2 cellular contexts compared by ENCODE assay signal in the genomic region with DNA sequence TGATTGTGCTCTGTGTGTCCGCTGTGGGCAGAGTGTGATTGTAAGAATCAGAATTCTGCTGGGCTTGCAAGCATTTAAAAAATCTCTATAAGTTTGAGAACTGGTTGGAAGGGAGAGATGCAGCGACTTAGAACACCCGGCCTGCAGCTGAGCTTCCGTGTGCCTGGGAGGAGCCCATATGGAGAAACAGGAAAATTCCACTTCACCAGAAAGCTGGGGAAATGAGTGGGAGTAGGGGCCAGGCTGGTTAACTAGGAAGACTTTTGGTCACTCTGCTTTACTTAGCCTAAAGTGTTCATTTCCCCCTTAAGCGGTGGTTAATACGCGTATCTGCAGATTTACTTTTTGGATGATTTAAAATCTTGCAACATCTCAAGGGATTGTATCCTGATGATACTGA.
TF ChIP-seq lines count a peak whose summit lies in the region.

No MANE protein-coding gene starts in this region.

TF ChIP-seq in liver, 16 proteins besides CTCF, POLR2A, EP300 and RAD21:
- TF ChIP-seq SP1 (IDR thresholded peaks at IDR 0.05) (no peak), RXRA (IDR thresholded peaks at IDR 0.05) (no peak), JUND (IDR thresholded peaks at IDR 0.05) (no peak), TAF1 (conservative IDR thresholded peaks at IDR 0.05) (no peak), GABPA (IDR thresholded peaks at IDR 0.05 in 1 of 2, conservative IDR thresholded peaks at IDR 0.05 in 1 of 2) (no peak), FOXA1 (IDR thresholded peaks at IDR 0.05) (no peak), HNF4A (conservative IDR thresholded peaks at IDR 0.05) (no peak)
- TF ChIP-seq, protein P1, sequence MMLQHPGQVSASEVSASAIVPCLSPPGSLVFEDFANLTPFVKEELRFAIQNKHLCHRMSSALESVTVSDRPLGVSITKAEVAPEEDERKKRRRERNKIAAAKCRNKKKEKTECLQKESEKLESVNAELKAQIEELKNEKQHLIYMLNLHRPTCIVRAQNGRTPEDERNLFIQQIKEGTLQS (IDR thresholded peaks at IDR 0.05): no peak
- TF ChIP-seq, protein P2, sequence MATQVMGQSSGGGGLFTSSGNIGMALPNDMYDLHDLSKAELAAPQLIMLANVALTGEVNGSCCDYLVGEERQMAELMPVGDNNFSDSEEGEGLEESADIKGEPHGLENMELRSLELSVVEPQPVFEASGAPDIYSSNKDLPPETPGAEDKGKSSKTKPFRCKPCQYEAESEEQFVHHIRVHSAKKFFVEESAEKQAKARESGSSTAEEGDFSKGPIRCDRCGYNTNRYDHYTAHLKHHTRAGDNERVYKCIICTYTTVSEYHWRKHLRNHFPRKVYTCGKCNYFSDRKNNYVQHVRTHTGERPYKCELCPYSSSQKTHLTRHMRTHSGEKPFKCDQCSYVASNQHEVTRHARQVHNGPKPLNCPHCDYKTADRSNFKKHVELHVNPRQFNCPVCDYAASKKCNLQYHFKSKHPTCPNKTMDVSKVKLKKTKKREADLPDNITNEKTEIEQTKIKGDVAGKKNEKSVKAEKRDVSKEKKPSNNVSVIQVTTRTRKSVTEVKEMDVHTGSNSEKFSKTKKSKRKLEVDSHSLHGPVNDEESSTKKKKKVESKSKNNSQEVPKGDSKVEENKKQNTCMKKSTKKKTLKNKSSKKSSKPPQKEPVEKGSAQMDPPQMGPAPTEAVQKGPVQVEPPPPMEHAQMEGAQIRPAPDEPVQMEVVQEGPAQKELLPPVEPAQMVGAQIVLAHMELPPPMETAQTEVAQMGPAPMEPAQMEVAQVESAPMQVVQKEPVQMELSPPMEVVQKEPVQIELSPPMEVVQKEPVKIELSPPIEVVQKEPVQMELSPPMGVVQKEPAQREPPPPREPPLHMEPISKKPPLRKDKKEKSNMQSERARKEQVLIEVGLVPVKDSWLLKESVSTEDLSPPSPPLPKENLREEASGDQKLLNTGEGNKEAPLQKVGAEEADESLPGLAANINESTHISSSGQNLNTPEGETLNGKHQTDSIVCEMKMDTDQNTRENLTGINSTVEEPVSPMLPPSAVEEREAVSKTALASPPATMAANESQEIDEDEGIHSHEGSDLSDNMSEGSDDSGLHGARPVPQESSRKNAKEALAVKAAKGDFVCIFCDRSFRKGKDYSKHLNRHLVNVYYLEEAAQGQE (IDR thresholded peaks at IDR 0.05): no peak
- TF ChIP-seq, protein P3, sequence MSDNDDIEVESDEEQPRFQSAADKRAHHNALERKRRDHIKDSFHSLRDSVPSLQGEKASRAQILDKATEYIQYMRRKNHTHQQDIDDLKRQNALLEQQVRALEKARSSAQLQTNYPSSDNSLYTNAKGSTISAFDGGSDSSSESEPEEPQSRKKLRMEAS (IDR thresholded peaks at IDR 0.05): no peak
- TF ChIP-seq, protein P4, sequence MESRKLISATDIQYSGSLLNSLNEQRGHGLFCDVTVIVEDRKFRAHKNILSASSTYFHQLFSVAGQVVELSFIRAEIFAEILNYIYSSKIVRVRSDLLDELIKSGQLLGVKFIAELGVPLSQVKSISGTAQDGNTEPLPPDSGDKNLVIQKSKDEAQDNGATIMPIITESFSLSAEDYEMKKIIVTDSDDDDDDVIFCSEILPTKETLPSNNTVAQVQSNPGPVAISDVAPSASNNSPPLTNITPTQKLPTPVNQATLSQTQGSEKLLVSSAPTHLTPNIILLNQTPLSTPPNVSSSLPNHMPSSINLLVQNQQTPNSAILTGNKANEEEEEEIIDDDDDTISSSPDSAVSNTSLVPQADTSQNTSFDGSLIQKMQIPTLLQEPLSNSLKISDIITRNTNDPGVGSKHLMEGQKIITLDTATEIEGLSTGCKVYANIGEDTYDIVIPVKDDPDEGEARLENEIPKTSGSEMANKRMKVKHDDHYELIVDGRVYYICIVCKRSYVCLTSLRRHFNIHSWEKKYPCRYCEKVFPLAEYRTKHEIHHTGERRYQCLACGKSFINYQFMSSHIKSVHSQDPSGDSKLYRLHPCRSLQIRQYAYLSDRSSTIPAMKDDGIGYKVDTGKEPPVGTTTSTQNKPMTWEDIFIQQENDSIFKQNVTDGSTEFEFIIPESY (IDR thresholded peaks at IDR 0.05): no peak

TF ChIP-seq in HepG2, 621 proteins besides CTCF, POLR2A, EP300 and RAD21:
- TF ChIP-seq ZNF788 (CRISPR knock-in tag; IDR thresholded peaks at IDR 0.05; ENCODE audit: borderline replicate concordance) (no peak), PPARG (CRISPR knock-in tag; conservative IDR thresholded peaks at IDR 0.05) (no peak)
